8 cellular contexts compared by ENCODE assay signal in genomic region chr2:231707625-231708049, GRCh38. TPM values are rescaled to one million over a fixed set of nuclear protein-coding genes. Genes with fewer than 3 reads are reported as not detected.
DNase-seq lines count a peak whose midpoint lies in the region; ATAC-seq and TF ChIP-seq lines count a peak whose summit lies in the region.

No MANE protein-coding gene starts in this region.

- peaks cover 14% of the 10 kb centered on the region for H3K36me3 Mint-ChIP-seq in mesothelial cell of epicardium

- H2AFZ ChIP-seq in ACC112 (ENCODE audit: low read length, unreplicated experiment), result peak overlapping the region; percentile 94

- peak overlapping the region; percentile 100 for H3K27ac Mint-ChIP-seq in mesothelial cell of epicardium

- H3K27ac ChIP-seq in ACC112 (ENCODE audit: low read depth, low read length) (peak overlapping the region; percentile 94), coronary artery (peak overlapping the region; percentile 97 to 100), tibial nerve (peak overlapping the region; percentile 99 to 100 (median 100))

- TF ChIP-seq EP300 in tibial nerve (IDR thresholded peaks at IDR 0.05), result no peak

- H3K4me3 ChIP-seq in ACC112 (ENCODE audit: low read depth, low read length) (peak overlapping the region; percentile 87), coronary artery (peak overlapping the region; percentile 88), tibial nerve (peak overlapping the region; percentile 74 to 92 (median 82))

- no peaks in the 10 kb centered on the region for H3K9me3 ChIP-seq in tibial nerve

- DNase-seq in T follicular helper cell (ENCODE audit: low read depth), result peak; percentile 29
- no peak for DNase-seq in coronary artery (ENCODE audit: low spot score)
- DNase-seq in mesothelial cell of epicardium (ENCODE audit: low spot score in 2 of 2, unreplicated experiment in 2 of 2), result peak in 1 of 2 experiments; percentile 78
- DNase-seq in tibial nerve (ENCODE audit: low spot score in 2 of 2), result peak; percentile 58 to 60

- H3K36me3 ChIP-seq in ACC112 (ENCODE audit: insufficient read depth, low read length) (0 out of 2 replicates have a peak, but pooled peaks cover 5% of the 10 kb centered on the region), tibial nerve (peaks cover 0 to 12% (median 6%) of the 10 kb centered on the region in 3 donors)

- H3K4me1 ChIP-seq in ACC112 (ENCODE audit: control insufficient read depth, insufficient read depth, low read length, unreplicated experiment), result peaks cover 17% of the 10 kb centered on the region
- H3K4me1 ChIP-seq in tibial nerve, result peaks cover 0 to 53% (median 26%) of the 10 kb centered on the region in 4 donors

- 2% methylated on average over 7 of the region's 44 CpGs; no CpG with 5 or more reads in 1 of the 2 donors for WGBS in tibial nerve, 2 donors

- TF ChIP-seq CTCF in coronary artery (IDR thresholded peaks at IDR 0.05) (no peak), mesothelial cell of epicardium (IDR thresholded peaks at IDR 0.05; ENCODE audit: unreplicated experiment) (no peak), tibial nerve (IDR thresholded peaks at IDR 0.05) (no peak)

- no peaks in the 10 kb centered on the region for H3K9me3 Mint-ChIP-seq in mesothelial cell of epicardium

- H3K27me3 ChIP-seq in ACC112 (ENCODE audit: insufficient read depth, low read length) (no peaks in the 10 kb centered on the region), tibial nerve (no peaks in the 10 kb centered on the region)

- H3K4me3 Mint-ChIP-seq in mesothelial cell of epicardium, result peak overlapping the region; percentile 88

- peaks cover 22% of the 10 kb centered on the region for H3K4me1 Mint-ChIP-seq in mesothelial cell of epicardium

- H3K27me3 Mint-ChIP-seq in mesothelial cell of epicardium (ENCODE audit: low read depth), result peaks cover 1% of the 10 kb centered on the region

- peaks cover 52% of the 10 kb centered on the region for H3K79me2 ChIP-seq in ACC112 (ENCODE audit: control insufficient read depth, insufficient read depth, low read length, unreplicated experiment)

- ATAC-seq in GM19351 (IDR thresholded peaks at IDR 0.05; ENCODE audit: unreplicated experiment) (peak; percentile 1), HG02571 (IDR thresholded peaks at IDR 0.05; ENCODE audit: unreplicated experiment) (no peak), GM21360 (IDR thresholded peaks at IDR 0.05; ENCODE audit: unreplicated experiment) (no peak)

- peak; percentile 59 to 62 for TF ChIP-seq POLR2A in tibial nerve (IDR thresholded peaks at IDR 0.05)

RNA-seq across cellular contexts. Expression of gene PTMA, which starts 0.7 kb away (rescaled TPM):
- total RNA-seq in mesothelial cell of epicardium, result 1,098 to 1,149 TPM (median 1,136 TPM) in 3 replicates
- 1,000 to 10,000 TPM in 1 of 4 donors, 100 to 1,000 TPM in 3; 622 to 1,472 (median 817) TPM for total RNA-seq in tibial nerve
